ENCODE assay signal across 22 cellular contexts in genomic region chr9:97310023-97310422, GRCh38. TPM values are rescaled to one million over a fixed set of nuclear protein-coding genes. Genes with fewer than 3 reads are reported as not detected.
"Had no signal": no experiment of that assay in that cellular context is flagged by ENCODE, and none has a peak within 500 bp of the region (broad histone marks: within the 10 kb centered on the region; RNA-seq: fewer than 3 reads in every experiment).

No MANE protein-coding gene starts in this region.

- H3K36me3 ChIP-seq: colonic mucosa, gastrocnemius medialis had no signal

- H3K4me3 ChIP-seq: colonic mucosa, esophagus squamous epithelium, gastrocnemius medialis, heart right ventricle, left lung, lower lobe of right lung, mucosa of descending colon had no signal

- H3K4me1 ChIP-seq: colonic mucosa, gastrocnemius medialis, left lung had no signal

- H3K9me3 ChIP-seq: colonic mucosa, esophagus squamous epithelium, gastrocnemius medialis, heart right ventricle, left lung, lower lobe of right lung, mucosa of descending colon had no signal

- DNase-seq: colonic mucosa; cortex of kidney; effector CD8-positive, alpha-beta T cell; effector memory CD8-positive, alpha-beta T cell; endodermal cell; esophagus squamous epithelium; foreskin fibroblast; foreskin melanocyte; gastrocnemius medialis; glutamatergic neuron; heart right ventricle; hippocampal formation; left cardiac atrium; left lung; left ventricle myocardium superior; lower lobe of right lung; mesenchymal stem cell; mucosa of descending colon had no signal

- H3K27me3 ChIP-seq: colonic mucosa, gastrocnemius medialis, heart right ventricle, left lung had no signal

- H3K4me3 Mint-ChIP-seq: dendritic cell treated with granulocyte-macrophage colony-stimulating factor and Interleukin-4, amounts not matched to agents 40 ng/mL and 50 ng/mL, for 4 days; effector memory CD8-positive, alpha-beta T cell; endodermal cell; mesothelial cell of epicardium had no signal

- H3K4me1 Mint-ChIP-seq: mesothelial cell of epicardium had no signal

- H3K9me3 Mint-ChIP-seq: dendritic cell treated with granulocyte-macrophage colony-stimulating factor and Interleukin-4, amounts not matched to agents 40 ng/mL and 50 ng/mL, for 4 days; effector memory CD8-positive, alpha-beta T cell; endodermal cell; mesothelial cell of epicardium had no signal

- H3K27ac Mint-ChIP-seq: dendritic cell treated with granulocyte-macrophage colony-stimulating factor and Interleukin-4, amounts not matched to agents 40 ng/mL and 50 ng/mL, for 4 days; effector memory CD8-positive, alpha-beta T cell; endodermal cell; mesothelial cell of epicardium had no signal

- H3K27ac ChIP-seq: colonic mucosa, epithelial cell of prostate, esophagus squamous epithelium, gastrocnemius medialis, heart right ventricle, left lung, lower lobe of right lung had no signal

RNA-seq across cellular contexts. Expression of gene CCDC180, which starts 2.6 kb away (rescaled TPM):
- total RNA-seq: myocyte had no signal
